10 cellular contexts compared by ENCODE assay signal in the genomic region with DNA sequence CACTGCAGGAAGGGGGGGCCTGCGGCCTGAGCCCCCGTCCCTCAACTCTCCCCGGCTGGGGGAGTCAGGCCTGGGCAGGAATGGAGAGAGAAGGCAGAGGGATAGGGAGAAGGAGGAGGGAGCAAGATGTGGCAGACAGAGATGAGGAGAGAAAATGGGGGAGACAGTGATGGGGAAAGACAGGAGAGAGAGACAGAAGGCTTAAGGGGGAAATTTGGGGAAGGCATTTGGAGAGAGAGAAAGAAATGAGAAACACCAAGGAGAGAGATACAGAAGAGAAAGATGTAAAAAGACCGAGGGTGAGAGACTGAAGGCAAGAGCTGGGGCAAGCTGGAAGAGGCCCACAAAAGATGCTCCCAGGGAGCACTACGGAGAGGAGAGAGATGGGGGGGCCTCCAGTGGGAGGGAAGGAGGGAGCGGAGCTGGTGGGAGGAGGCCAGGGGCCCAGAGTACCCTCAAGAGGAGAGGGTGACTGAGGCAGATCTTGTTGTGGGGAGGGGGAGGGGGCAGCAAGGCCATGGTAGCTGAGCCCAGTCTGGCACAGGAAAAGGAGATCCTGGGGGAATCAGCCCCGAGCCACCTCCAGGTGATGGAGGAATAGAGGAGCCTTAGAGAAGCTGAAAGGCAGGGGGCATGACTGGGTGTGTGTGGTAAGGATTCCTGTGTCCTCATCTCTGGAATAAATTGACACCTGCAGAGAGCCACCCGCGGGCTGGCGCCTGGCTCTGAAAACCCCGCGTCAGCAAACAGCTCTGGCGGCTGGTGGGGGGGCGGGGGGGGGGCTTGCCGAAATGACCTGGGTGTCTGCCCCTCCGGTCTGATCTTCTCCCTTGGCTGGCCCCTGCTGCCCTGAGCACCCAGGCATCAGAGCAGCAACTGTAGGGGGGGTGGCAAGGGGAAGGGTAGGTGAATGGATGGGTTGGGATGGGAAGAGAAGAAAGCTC. TPM values are rescaled to one million over a fixed set of nuclear protein-coding genes. Genes with fewer than 3 reads are reported as not detected.
DNase-seq lines count a peak whose midpoint lies in the region; ATAC-seq and TF ChIP-seq lines count a peak whose summit lies in the region.
"Had no signal": no experiment of that assay in that cellular context is flagged by ENCODE, and none has a peak within 500 bp of the region (broad histone marks: within the 10 kb centered on the region; RNA-seq: fewer than 3 reads in every experiment).

No MANE protein-coding gene starts in this region.

- H3K4me3 Mint-ChIP-seq in CD14-positive monocyte = peak overlapping the region; percentile 64 to 85

- peaks cover 21% of the 10 kb centered on the region for H3K4me1 Mint-ChIP-seq in CD14-positive monocyte

- no peak for DNase-seq in CD14-positive monocyte (ENCODE audit: low spot score)
- peak; percentile 66 for DNase-seq in NCI-H146 (lab: John Stamatoyannopoulos, UW)
- DNase-seq in coronary artery (ENCODE audit: low spot score) = no peak
- DNase-seq in NCI-H1694 treated with DMSO at 0.1 percent for 48 hours (lab: John Stamatoyannopoulos, UW) = no peak
- DNase-seq in ACHN = no peak
- DNase-seq in KBM-7 = no peak
- DNase-seq: dermis blood vessel endothelial cell; stimulated activated CD4-positive, alpha-beta T cell treated with anti-CD3 and anti-CD28 coated beads, Interleukin-2, amount 100 ng/mL, for 48 hours had no signal

- intact Hi-C loops in CD14-positive monocyte (cut with micrococcal nuclease) = loop anchor here in 1 of 2 donors (10.0 kb wide), 1 partner anchor 191 kb away; the partner anchor contains the start of genes ACADVL and DLG4

- H3K36me3 ChIP-seq in neuron (ENCODE audit: insufficient read depth, low read length) = peaks cover 28% of the 10 kb centered on the region

- no peak overlapping the region for H2AFZ ChIP-seq in neuron (ENCODE audit: low read depth, low read length)

- TF ChIP-seq CTCF in CD14-positive monocyte (IDR thresholded peaks at IDR 0.05) (no peak), coronary artery (IDR thresholded peaks at IDR 0.05) (no peak)

- in situ Hi-C loops in ACHN (cut with HindIII; ENCODE audit: low pct_ligation_motif_present, low pct_unique_long_range_greater_than_20kb, low sequenced_read_pairs) (no loop called here), KBM-7 (cut with MboI; ENCODE audit: low pct_unique_long_range_greater_than_20kb, low sequenced_read_pairs) (no loop called here)

- no peak for ATAC-seq in GM21528 (IDR thresholded peaks at IDR 0.05; ENCODE audit: low FRiP score, unreplicated experiment)

- H3K27ac ChIP-seq in coronary artery = peak overlapping the region; percentile 74 to 98

- H3K36me3 Mint-ChIP-seq in CD14-positive monocyte = peaks cover 5% of the 10 kb centered on the region in 2 donors

- H3K4me1 ChIP-seq in neuron (ENCODE audit: insufficient read depth, low read length) = peaks cover 27% of the 10 kb centered on the region

- H3K4me3 ChIP-seq in coronary artery (peak overlapping the region; percentile 90), neuron (ENCODE audit: low read length) (peak overlapping the region; percentile 64)

- H3K27me3 ChIP-seq in neuron (ENCODE audit: insufficient read depth, low read length) = no peaks in the 10 kb centered on the region

- peaks cover 0 to 8% (median 3%) of the 10 kb centered on the region in 7 donors for H3K9me3 Mint-ChIP-seq in CD14-positive monocyte

- no peak overlapping the region for H3K27ac Mint-ChIP-seq in CD14-positive monocyte

- H3K9me3 ChIP-seq in neuron (ENCODE audit: low read length) = no peaks in the 10 kb centered on the region

- peaks cover 36 to 49% (median 44%) of the 10 kb centered on the region in 3 donors for H3K27me3 Mint-ChIP-seq in CD14-positive monocyte (ENCODE audit: low read depth in 3 of 3)

RNA-seq across cellular contexts. Expression of gene NLGN2, which starts 1.5 kb away (rescaled TPM):
- polyA plus RNA-seq in CD14-positive monocyte = not detected

RNA-seq across cellular contexts. Expression of gene TMEM256, which starts 2.3 kb away (rescaled TPM):
- 10 to 100 TPM; 72.6 to 81.4 TPM for polyA plus RNA-seq in CD14-positive monocyte

RNA-seq across cellular contexts. Expression of gene PLSCR3, which starts 11.8 kb away (rescaled TPM):
- polyA plus RNA-seq in CD14-positive monocyte = 10 to 100 TPM; 37.6 to 45.7 TPM

RNA-seq across cellular contexts. Expression of gene SPEM1, which starts 14.0 kb away (rescaled TPM):
- polyA plus RNA-seq in CD14-positive monocyte = not detected

RNA-seq across cellular contexts. Expression of gene SPEM2, which starts 19.3 kb away (rescaled TPM):
- polyA plus RNA-seq in CD14-positive monocyte = not detected
